9 cellular contexts compared by ENCODE assay signal in genomic region chr2:83522891-83523493, GRCh38.
"Had no signal": no experiment of that assay in that cellular context is flagged by ENCODE, and none has a peak within 500 bp of the region (broad histone marks: within the 10 kb centered on the region; RNA-seq: fewer than 3 reads in every experiment).

No MANE protein-coding gene starts in this region.

- H3K9me3 ChIP-seq: HAP-1 had no signal

- H3K36me3 ChIP-seq: HAP-1 had no signal

- DNase-seq: GOT3, H7, HFFc6, IMR-90, KBM-7 had no signal

- H3K9ac ChIP-seq: KMS-11 had no signal

- H3K27ac ChIP-seq: HL-60, KMS-11 had no signal

- H3K4me3 ChIP-seq: HAP-1 had no signal

- ATAC-seq: HCT116 had no signal

- H3K4me2 ChIP-seq: KMS-11 had no signal
